ENCODE assay signal across 7 cellular contexts in the genomic region with DNA sequence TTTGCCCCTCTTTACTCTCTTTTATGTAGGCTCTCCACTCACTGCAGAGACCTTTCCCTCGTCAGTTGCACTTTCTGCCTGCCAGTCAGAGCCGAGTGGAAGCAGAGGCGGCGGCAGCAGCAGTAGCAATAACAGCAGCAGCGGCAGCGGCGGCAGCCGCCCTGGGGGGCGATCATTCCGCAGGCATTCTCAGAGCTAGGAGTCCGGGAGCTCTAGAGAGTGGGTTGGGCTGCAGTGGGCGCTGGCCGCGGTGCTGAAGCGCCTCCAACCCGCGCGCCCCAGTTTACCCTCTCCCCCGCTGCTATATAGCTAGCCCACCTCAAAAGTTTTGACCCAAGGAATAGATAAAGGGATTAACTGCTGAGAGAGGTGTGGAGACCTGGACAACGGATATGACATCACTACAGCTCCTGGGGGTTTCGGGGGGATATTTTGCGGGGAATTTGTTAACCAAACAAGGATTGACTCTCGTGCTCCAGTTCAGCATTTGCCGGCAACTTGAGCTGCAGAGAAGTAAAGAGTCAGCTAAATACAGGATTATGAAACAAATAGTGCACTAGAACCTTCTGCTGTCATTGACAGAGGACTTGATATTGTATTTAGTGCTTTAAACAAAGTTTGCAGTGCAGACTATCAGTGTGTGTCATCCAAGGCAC. TPM values are rescaled to one million over a fixed set of nuclear protein-coding genes. Genes with fewer than 3 reads are reported as not detected.
DNase-seq lines count a peak whose midpoint lies in the region; ATAC-seq and TF ChIP-seq lines count a peak whose summit lies in the region.

A gene (minus strand): TSS at position 97 of the 656 bp plus-strand sequence.

- H3K4me3 Mint-ChIP-seq in endothelial cell (ENCODE audit: unreplicated experiment), result peak within 1 kb of the TSS; percentile 86

- H3K9me3 Mint-ChIP-seq in endothelial cell (ENCODE audit: unreplicated experiment), result no peaks in the 10 kb centered on the region

- no peaks in the 10 kb centered on the region for H3K36me3 Mint-ChIP-seq in endothelial cell (ENCODE audit: low read depth, unreplicated experiment)

- peaks cover 14% of the 10 kb centered on the region for H3K4me1 Mint-ChIP-seq in endothelial cell (ENCODE audit: unreplicated experiment)

- intact Hi-C loops in posterior cingulate gyrus (cut with DNase I), result no loop called here

- no peaks in the 10 kb centered on the region for H3K27me3 Mint-ChIP-seq in endothelial cell (ENCODE audit: unreplicated experiment)

- no peak within 1 kb of the TSS for H3K27ac Mint-ChIP-seq in endothelial cell (ENCODE audit: unreplicated experiment)

- DNase-seq in NCI-H510A (lab: John Stamatoyannopoulos, UW), result peak; percentile 25
- DNase-seq in endothelial cell (ENCODE audit: low spot score), result peak; percentile 80
- peak; percentile 17 to 94 (median 64) for DNase-seq in posterior cingulate gyrus
- DNase-seq in GM19240 (ENCODE audit: insufficient read length, low spot score), result no peak

- no peak for TF ChIP-seq CTCF in endothelial cell (IDR thresholded peaks at IDR 0.05; ENCODE audit: unreplicated experiment)

- ATAC-seq in GM21526 (IDR thresholded peaks at IDR 0.05; ENCODE audit: low FRiP score, unreplicated experiment) (peak; percentile 53), GM19328 (IDR thresholded peaks at IDR 0.05; ENCODE audit: unreplicated experiment) (no peak), HG03571 (IDR thresholded peaks at IDR 0.05; ENCODE audit: unreplicated experiment) (no peak)

RNA-seq across cellular contexts. Expression of the gene that starts here (rescaled TPM):
- 0.23 TPM for total RNA-seq in endothelial cell (ENCODE audit: unreplicated experiment)

Comparison
In these comparisons a context has a peak if more than half of its experiments do, and no peak if none do; other contexts are left out.
1. Peak in DNase-seq in endothelial cell; RNA of the gene not detected or under 1 TPM.